Comparison of ENCODE assay signal across 8 cellular contexts in the genomic region with DNA sequence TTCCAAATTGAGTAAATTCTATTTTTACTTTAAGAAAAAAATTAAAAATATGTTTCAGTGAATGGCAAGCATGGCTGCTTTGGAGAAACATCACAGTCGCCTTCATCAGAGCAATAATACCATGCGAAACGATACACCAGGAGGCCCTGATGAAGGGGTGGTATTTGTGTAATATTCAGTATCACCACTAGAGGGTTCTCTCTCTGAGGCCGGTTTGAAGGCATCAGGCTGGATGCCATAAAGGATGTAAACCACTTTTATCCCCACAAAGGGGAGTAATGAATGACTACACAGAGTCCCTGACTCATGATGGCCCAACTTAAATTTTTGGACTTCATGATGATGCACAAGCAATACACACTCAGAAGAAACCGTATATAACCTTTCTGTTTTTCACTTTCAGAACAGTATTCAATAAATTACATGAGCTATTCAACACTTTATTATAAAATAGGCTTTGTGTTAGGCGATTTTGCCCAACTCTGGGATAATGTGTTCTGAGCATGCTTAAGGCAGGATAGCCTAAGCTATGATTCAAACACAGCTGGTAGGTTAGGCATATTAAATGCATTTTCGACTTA.
DNase-seq lines count a peak whose midpoint lies in the region; ATAC-seq and TF ChIP-seq lines count a peak whose summit lies in the region.

No MANE protein-coding gene starts in this region.

- 53% methylated on average over 7 of the region's 7 CpGs for WGBS in esophagus muscularis mucosa

- H3K36me3 Mint-ChIP-seq in natural killer cell: no peaks in the 10 kb centered on the region
- H3K36me3 Mint-ChIP-seq in natural killer cell treated with Interleukin-12 subunit alpha and Interleukin-12 subunit beta and Interleukin-15 and Interleukin-18, amount 100 ng/mL, for 72 hours: no peaks in the 10 kb centered on the region
- no peaks in the 10 kb centered on the region for H3K36me3 Mint-ChIP-seq in neural crest cell (ENCODE audit: low read depth)

- POLR2A ChIA-PET in RWPE1 (lab: Yijun Ruan, JAX; ENCODE audit: low non-redundant PET): interaction anchor here (0.5 kb wide), 1 partner anchor 344 kb away, joined by 3 read pairs; no protein-coding TSS in a partner anchor

- H3K4me3 Mint-ChIP-seq in natural killer cell: no peak overlapping the region
- no peak overlapping the region for H3K4me3 Mint-ChIP-seq in natural killer cell treated with Interleukin-12 subunit alpha and Interleukin-12 subunit beta and Interleukin-15 and Interleukin-18, amount 100 ng/mL, for 72 hours
- no peak overlapping the region for H3K4me3 Mint-ChIP-seq in neural crest cell

- H3K27ac ChIP-seq in RWPE1 (no peak overlapping the region), esophagus muscularis mucosa (replicated peaks in 1 of 4) (no peak overlapping the region)

- H3K27me3 ChIP-seq in Loucy (ENCODE audit: insufficient read depth, low read length, poor library complexity, severe bottlenecking) (no peaks in the 10 kb centered on the region), esophagus muscularis mucosa (no peaks in the 10 kb centered on the region)

- no peak for TF ChIP-seq POLR2A in esophagus muscularis mucosa (IDR thresholded peaks at IDR 0.05; ENCODE audit: low read depth)

- no peaks in the 10 kb centered on the region for H3K36me3 ChIP-seq in Loucy (ENCODE audit: insufficient read depth, low read length)
- no peaks in the 10 kb centered on the region for H3K36me3 ChIP-seq in esophagus muscularis mucosa

- H3F3A ChIP-seq in Loucy (ENCODE audit: low read depth): no peaks in the 10 kb centered on the region

- H3K4me3 ChIP-seq in Loucy (ENCODE audit: low read length, poor library complexity, severe bottlenecking) (no peak overlapping the region), esophagus muscularis mucosa (no peak overlapping the region)

- H3K27me3 Mint-ChIP-seq in natural killer cell (ENCODE audit: low read depth in 2 of 2) (no peaks in the 10 kb centered on the region), neural crest cell (ENCODE audit: low read depth) (no peaks in the 10 kb centered on the region)
- no peaks in the 10 kb centered on the region for H3K27me3 Mint-ChIP-seq in natural killer cell treated with Interleukin-12 subunit alpha and Interleukin-12 subunit beta and Interleukin-15 and Interleukin-18, amount 100 ng/mL, for 72 hours

- H3K4me1 Mint-ChIP-seq in natural killer cell (no peaks in the 10 kb centered on the region), neural crest cell (peaks cover 6% of the 10 kb centered on the region)
- no peaks in the 10 kb centered on the region for H3K4me1 Mint-ChIP-seq in natural killer cell treated with Interleukin-12 subunit alpha and Interleukin-12 subunit beta and Interleukin-15 and Interleukin-18, amount 100 ng/mL, for 72 hours (ENCODE audit: low read depth in 2 of 2)

- no peaks in the 10 kb centered on the region for H3K9me3 ChIP-seq in Loucy (ENCODE audit: insufficient read depth, low read depth, low read length)
- H3K9me3 ChIP-seq in esophagus muscularis mucosa: no peaks in the 10 kb centered on the region

- peak; percentile 64 for TF ChIP-seq CTCF in natural killer cell (IDR thresholded peaks at IDR 0.05)
- TF ChIP-seq CTCF in Loucy (conservative IDR thresholded peaks at IDR 0.05; ENCODE audit: low read length): peak; percentile 77
- peak; percentile 78 for TF ChIP-seq CTCF in RWPE1 (conservative IDR thresholded peaks at IDR 0.05; ENCODE audit: low read depth)
- TF ChIP-seq CTCF in esophagus muscularis mucosa (IDR thresholded peaks at IDR 0.05): peak; percentile 66 to 79 (median 67)
- peak; percentile 77 for TF ChIP-seq CTCF in neural crest cell (conservative IDR thresholded peaks at IDR 0.05)

- H3K4me1 ChIP-seq in Loucy (ENCODE audit: insufficient read depth, low read length, poor library complexity, severe bottlenecking) (no peaks in the 10 kb centered on the region), esophagus muscularis mucosa (peaks cover 0 to 16% (median 10%) of the 10 kb centered on the region in 4 donors)

- H4K20me1 ChIP-seq in Loucy (ENCODE audit: insufficient read depth, low read length, poor library complexity, severe bottlenecking): no peaks in the 10 kb centered on the region

- intact Hi-C loops in natural killer cell (cut with micrococcal nuclease) (no loop called here), esophagus muscularis mucosa (cut with DNase I) (loop anchor here (5.0 kb wide), 1 partner anchor 380 kb away; no protein-coding TSS in a partner anchor)

- H3K9me3 Mint-ChIP-seq in natural killer cell (no peaks in the 10 kb centered on the region), neural crest cell (peaks cover 2% of the 10 kb centered on the region)
- no peaks in the 10 kb centered on the region for H3K9me3 Mint-ChIP-seq in natural killer cell treated with Interleukin-12 subunit alpha and Interleukin-12 subunit beta and Interleukin-15 and Interleukin-18, amount 100 ng/mL, for 72 hours

- DNase-seq in natural killer cell: no peak
- DNase-seq in natural killer cell treated with Interleukin-12 subunit alpha and Interleukin-12 subunit beta and Interleukin-15 and Interleukin-18, amount 100 ng/mL, for 72 hours (ENCODE audit: low spot score): no peak
- DNase-seq in HCEC 1CT: peak; percentile 85
- peak; percentile 73 for DNase-seq in RWPE1 (ENCODE audit: low spot score)
- no peak for DNase-seq in esophagus muscularis mucosa (ENCODE audit: extremely low spot score)
- peak; percentile 18 for DNase-seq in neural crest cell (ENCODE audit: low read depth, low spot score)
- DNase-seq in cortex of kidney (lab: John Stamatoyannopoulos, UW): no peak

- no peaks in the 10 kb centered on the region for H3K79me2 ChIP-seq in Loucy (ENCODE audit: insufficient read depth, low read length)

- TF ChIP-seq EP300 in esophagus muscularis mucosa (IDR thresholded peaks at IDR 0.05): no peak

- no peaks in the 10 kb centered on the region for H3K9me2 ChIP-seq in Loucy (replicated peaks; ENCODE audit: low read depth, low read length)

- no peak overlapping the region for H3K9ac ChIP-seq in Loucy (ENCODE audit: low read depth, low read length, poor library complexity, severe bottlenecking)

- no peak overlapping the region for H3K4me2 ChIP-seq in Loucy (ENCODE audit: low read depth, low read length, poor library complexity, severe bottlenecking)

- ATAC-seq in natural killer cell: peak; percentile 61 to 70 (median 62)
- no peak for ATAC-seq in natural killer cell treated with Interleukin-12 subunit alpha and Interleukin-12 subunit beta and Interleukin-15 and Interleukin-18, amount 100 ng/mL, for 72 hours

- no peak overlapping the region for H3K27ac Mint-ChIP-seq in natural killer cell
- no peak overlapping the region for H3K27ac Mint-ChIP-seq in natural killer cell treated with Interleukin-12 subunit alpha and Interleukin-12 subunit beta and Interleukin-15 and Interleukin-18, amount 100 ng/mL, for 72 hours
- H3K27ac Mint-ChIP-seq in neural crest cell (ENCODE audit: unreplicated experiment): no peak overlapping the region

- CTCF ChIA-PET in RWPE1 (lab: Yijun Ruan, JAX): interaction anchor here (0.6 to 1.0 kb wide), 3 partner anchors 28 to 428 kb away, joined by 3 read pairs; no protein-coding TSS in a partner anchor

- H2AFZ ChIP-seq in Loucy (ENCODE audit: low read length): no peak overlapping the region

Comparison
In these comparisons a context has a peak if more than half of its experiments do, and no peak if none do; other contexts are left out.
1. ATAC-seq: peak in natural killer cell (3 of 3); none in natural killer cell treated with Interleukin-12 subunit alpha and Interleukin-12 subunit beta and Interleukin-15 and Interleukin-18, amount 100 ng/mL, for 72 hours (0 of 2).
2. DNase-seq: peak in HCEC 1CT (single experiment), RWPE1 (single experiment) and neural crest cell (single experiment); none in natural killer cell (single experiment), natural killer cell treated with Interleukin-12 subunit alpha and Interleukin-12 subunit beta and Interleukin-15 and Interleukin-18, amount 100 ng/mL, for 72 hours (single experiment), esophagus muscularis mucosa (single experiment) and cortex of kidney (single experiment).
3. Peak in every context shown above with its lines, with median percentiles within 50 percentile points of each other: CTCF ChIP-seq.